Comparison of ENCODE assay signal across 14 cellular contexts in genomic region chr18:36015629-36016028, GRCh38. TPM values are rescaled to one million over a fixed set of nuclear protein-coding genes. Genes with fewer than 3 reads are reported as not detected.
DNase-seq lines count a peak whose midpoint lies in the region; ATAC-seq, FAIRE-seq and TF ChIP-seq lines count a peak whose summit lies in the region.
"Had no signal": no experiment of that assay in that cellular context is flagged by ENCODE, and none has a peak within 500 bp of the region (broad histone marks: within the 10 kb centered on the region; RNA-seq: fewer than 3 reads in every experiment).

No MANE protein-coding gene starts in this region.

- intact Hi-C loops in mucosa of descending colon (cut with DNase I, micrococcal nuclease) (loop anchor here in 1 of 2 donors (10.0 kb wide), 1 partner anchor 269 kb away; no protein-coding TSS in a partner anchor), left ventricle myocardium inferior (cut with micrococcal nuclease) (loop anchor here (2.0 kb wide), 1 partner anchor 269 kb away; no protein-coding TSS in a partner anchor)

- H3K79me2 ChIP-seq in SU-DHL-6 (ENCODE audit: insufficient read depth, low read length), result no peaks in the 10 kb centered on the region

- ATAC-seq in GM18858 (IDR thresholded peaks at IDR 0.05; ENCODE audit: unreplicated experiment) (peak; percentile 92), GM21529 (IDR thresholded peaks at IDR 0.05; ENCODE audit: unreplicated experiment) (peak; percentile 93), HG03108 (IDR thresholded peaks at IDR 0.05; ENCODE audit: unreplicated experiment) (peak; percentile 94), mucosa of descending colon (no peak)

- H3K4me1 ChIP-seq in mucosa of descending colon (ENCODE audit: low read depth), result no peaks in the 10 kb centered on the region
- peaks cover 6% of the 10 kb centered on the region for H3K4me1 ChIP-seq in left ventricle myocardium inferior

- H3K9ac ChIP-seq in SU-DHL-6 (ENCODE audit: low read length), result no peak overlapping the region

- H4K20me1 ChIP-seq in SU-DHL-6 (ENCODE audit: low read depth, low read length), result peaks cover 8% of the 10 kb centered on the region; the same call in 1 of the 2 replicates

- no peak overlapping the region for H2AFZ ChIP-seq in SU-DHL-6 (ENCODE audit: low read depth, low read length, severe bottlenecking)

- no peaks in the 10 kb centered on the region for H3K9me2 ChIP-seq in SU-DHL-6 (replicated peaks; ENCODE audit: insufficient read depth, low read length)

- H3K4me3 ChIP-seq in SU-DHL-6 (ENCODE audit: insufficient read depth, low read length, poor library complexity, severe bottlenecking) (no peak overlapping the region), mucosa of descending colon (no peak overlapping the region), left ventricle myocardium inferior (no peak overlapping the region)

- peak overlapping the region; percentile 27 for H3K4me2 ChIP-seq in SU-DHL-6 (ENCODE audit: low read depth, low read length, poor library complexity, severe bottlenecking)

- no peak for FAIRE-seq in urothelium cell line (lab: Jason Lieb, UNC)
- FAIRE-seq: small intestine had no signal

- H3K9me3 ChIP-seq in SU-DHL-6 (ENCODE audit: insufficient read depth, low read length) (no peaks in the 10 kb centered on the region), mucosa of descending colon (no peaks in the 10 kb centered on the region), left ventricle myocardium inferior (replicated peaks) (no peaks in the 10 kb centered on the region)

- TF ChIP-seq CTCF in SU-DHL-6 (IDR thresholded peaks at IDR 0.05; ENCODE audit: insufficient read depth, low read length, poor library complexity, severe bottlenecking), result no peak
- no peak for TF ChIP-seq CTCF in mucosa of descending colon (IDR thresholded peaks at IDR 0.05)
- TF ChIP-seq CTCF in left ventricle myocardium inferior (IDR thresholded peaks at IDR 0.05; ENCODE audit: borderline replicate concordance), result no peak

- H3K27ac ChIP-seq in SU-DHL-6 (ENCODE audit: low read depth, low read length), result no peak overlapping the region
- H3K27ac ChIP-seq in left ventricle myocardium inferior (replicated peaks), result no peak overlapping the region
- H3K27ac ChIP-seq: RWPE1 had no signal

- no peak for DNase-seq in urothelium cell line (ENCODE audit: low spot score)
- no peak for DNase-seq in mucosa of descending colon
- DNase-seq in left ventricle myocardium inferior, result no peak
- no peak for DNase-seq in NCI-H1694 treated with DMSO at 0.1 percent for 48 hours (lab: John Stamatoyannopoulos, UW)
- DNase-seq: activated CD4-positive, alpha-beta T cell treated with anti-CD3 and anti-CD28 coated beads for 1 hour; activated naive CD4-positive, alpha-beta T cell treated with anti-CD3 and anti-CD28 coated beads for 36 hours; dermis blood vessel endothelial cell; KG1; small intestine had no signal

- H3K36me3 ChIP-seq in SU-DHL-6 (ENCODE audit: low read length) (no peaks in the 10 kb centered on the region), mucosa of descending colon (ENCODE audit: low read depth) (no peaks in the 10 kb centered on the region), left ventricle myocardium inferior (no peaks in the 10 kb centered on the region)

- H3K27me3 ChIP-seq in SU-DHL-6 (ENCODE audit: low read length) (no peaks in the 10 kb centered on the region), left ventricle myocardium inferior (ENCODE audit: low read depth) (no peaks in the 10 kb centered on the region)

- peaks cover 7% of the 10 kb centered on the region; the same call in 1 of the 2 replicates for H3F3A ChIP-seq in SU-DHL-6 (ENCODE audit: insufficient read depth)

RNA-seq across cellular contexts. Expression of gene RPRD1A, which starts 51.7 kb away (rescaled TPM):
- total RNA-seq in mucosa of descending colon, result 10 to 100 TPM; 31.7 to 64.5 (median 38.7) TPM
- 53.4 TPM for total RNA-seq in left ventricle myocardium inferior
